6 cellular contexts compared by ENCODE assay signal in genomic region chr19:49475995-49476880, GRCh38.
DNase-seq lines count a peak whose midpoint lies in the region; ATAC-seq and TF ChIP-seq lines count a peak whose summit lies in the region.

No MANE protein-coding gene starts in this region.

- peaks cover 28% of the 10 kb centered on the region for H3K4me1 Mint-ChIP-seq in T-helper 1 cell treated with Interleukin-12 subunit alpha and Interleukin-12 subunit beta and Interleukin-4 antibody, amounts not matched to agents 30 μg/mL and 1 μg/mL, for 36 hours (ENCODE audit: low read depth)
- H3K4me1 Mint-ChIP-seq in effector memory CD8-positive, alpha-beta T cell (ENCODE audit: low read depth in 2 of 2) = peaks cover 32 to 34% of the 10 kb centered on the region in 2 donors

- H3K9me3 Mint-ChIP-seq in T-helper 1 cell treated with Interleukin-12 subunit alpha and Interleukin-12 subunit beta and Interleukin-4 antibody, amounts not matched to agents 30 μg/mL and 1 μg/mL, for 36 hours = no peaks in the 10 kb centered on the region
- H3K9me3 Mint-ChIP-seq in effector memory CD8-positive, alpha-beta T cell = no peaks in the 10 kb centered on the region

- peak in 2 of 3 experiments; percentile 44 to 55 for DNase-seq in effector memory CD8-positive, alpha-beta T cell
- peak; percentile 80 for DNase-seq in stimulated activated CD4-positive, alpha-beta T cell treated with anti-CD3 and anti-CD28 coated beads, Interleukin-4, amount 100 ng/mL, for 24 hours
- no peak for DNase-seq in amniotic stem cell (lab: John Stamatoyannopoulos, UW)

- TF ChIP-seq CTCF in GM12872 (IDR thresholded peaks at IDR 0.05; ENCODE audit: insufficient read depth, low read depth, low read length) = peak; percentile 63

- peak overlapping the region; percentile 95 for H3K27ac Mint-ChIP-seq in T-helper 1 cell treated with Interleukin-12 subunit alpha and Interleukin-12 subunit beta and Interleukin-4 antibody, amounts not matched to agents 30 μg/mL and 1 μg/mL, for 36 hours
- H3K27ac Mint-ChIP-seq in effector memory CD8-positive, alpha-beta T cell = peak overlapping the region; percentile 97 to 98

- H3K27me3 Mint-ChIP-seq in T-helper 1 cell treated with Interleukin-12 subunit alpha and Interleukin-12 subunit beta and Interleukin-4 antibody, amounts not matched to agents 30 μg/mL and 1 μg/mL, for 36 hours (ENCODE audit: low read depth) = no peaks in the 10 kb centered on the region
- H3K27me3 Mint-ChIP-seq in effector memory CD8-positive, alpha-beta T cell = no peaks in the 10 kb centered on the region

- peaks cover 26% of the 10 kb centered on the region for H3K36me3 Mint-ChIP-seq in T-helper 1 cell treated with Interleukin-12 subunit alpha and Interleukin-12 subunit beta and Interleukin-4 antibody, amounts not matched to agents 30 μg/mL and 1 μg/mL, for 36 hours (ENCODE audit: low read depth)
- peaks cover 73% of the 10 kb centered on the region for H3K36me3 Mint-ChIP-seq in effector memory CD8-positive, alpha-beta T cell (ENCODE audit: insufficient read depth)

- peak overlapping the region; percentile 99 for H3K4me3 Mint-ChIP-seq in T-helper 1 cell treated with Interleukin-12 subunit alpha and Interleukin-12 subunit beta and Interleukin-4 antibody, amounts not matched to agents 30 μg/mL and 1 μg/mL, for 36 hours
- H3K4me3 Mint-ChIP-seq in effector memory CD8-positive, alpha-beta T cell = peak overlapping the region; percentile 94 to 96

- peak; percentile 46 for ATAC-seq in effector memory CD8-positive, alpha-beta T cell (replicated peaks)
- ATAC-seq in HG03342 (IDR thresholded peaks at IDR 0.05; ENCODE audit: unreplicated experiment) = no peak
